8 cellular contexts compared by ENCODE assay signal in the genomic region with DNA sequence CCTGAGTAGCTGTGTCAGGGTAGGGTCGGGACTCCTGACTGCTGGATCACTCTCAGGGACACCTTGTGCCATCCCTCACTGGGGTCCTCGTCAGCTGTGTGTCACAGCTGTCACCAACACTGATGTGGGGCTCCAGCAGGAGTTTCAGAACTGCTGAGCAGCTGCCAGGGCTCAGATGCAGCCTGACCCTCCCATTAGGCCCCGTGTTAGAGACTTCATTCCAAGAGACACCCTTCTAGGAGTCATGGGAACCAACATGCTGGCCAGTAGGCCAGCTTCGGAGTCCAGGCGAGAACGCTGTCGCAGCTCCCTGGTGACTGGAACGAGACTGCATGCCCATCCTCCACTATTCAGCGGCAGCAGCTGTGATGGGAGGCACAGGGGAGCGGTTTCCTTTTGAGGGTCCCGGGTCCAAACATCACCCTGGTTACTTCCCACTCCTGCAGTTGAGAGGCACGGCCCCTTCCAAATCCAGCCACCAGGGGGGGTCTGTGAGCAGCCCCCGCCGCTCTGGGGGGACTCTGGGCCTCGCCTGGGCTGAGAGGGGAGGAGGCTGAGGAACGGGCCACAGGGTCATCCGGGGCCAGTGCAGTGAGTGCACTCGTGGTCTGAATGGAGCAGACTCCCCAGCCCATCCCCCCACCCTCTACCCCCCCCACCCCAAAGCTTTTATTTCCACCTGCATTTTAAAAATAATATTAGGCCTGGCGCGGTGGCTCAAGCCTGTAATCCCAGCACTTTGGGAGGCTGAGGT. TPM values are rescaled to one million over a fixed set of nuclear protein-coding genes. Genes with fewer than 3 reads are reported as not detected.
A peak's percentile ranks its signal among the peaks of the same experiment; 100 is the strongest.
DNase-seq lines count a peak whose midpoint lies in the region; ATAC-seq, FAIRE-seq and TF ChIP-seq lines count a peak whose summit lies in the region.

No MANE protein-coding gene starts in this region.

- intact Hi-C loops in left cardiac atrium (cut with DNase I), result loop anchor here (5.0 kb wide), 1 partner anchor 40 kb away; no protein-coding TSS in a partner anchor

- H3K27ac Mint-ChIP-seq in activated naive CD8-positive, alpha-beta T cell treated with anti-CD3 and anti-CD28 coated beads for 36 hours, result no peak overlapping the region

- peaks cover 3% of the 10 kb centered on the region; the same call in 1 of the 2 replicates for H3K27me3 ChIP-seq in BJ (ENCODE audit: control insufficient read depth, insufficient read depth, low read length)
- no peaks in the 10 kb centered on the region for H3K27me3 ChIP-seq in small intestine (ENCODE audit: control insufficient read depth in 2 of 2, insufficient read depth in 2 of 2, low read length in 2 of 2)

- H3K9me3 ChIP-seq in small intestine (ENCODE audit: control insufficient read depth, low read depth), result no peaks in the 10 kb centered on the region

- H3K4me3 Mint-ChIP-seq in activated naive CD8-positive, alpha-beta T cell treated with anti-CD3 and anti-CD28 coated beads for 36 hours, result no peak overlapping the region

- POLR2A ChIA-PET in BJ (lab: Charles Lee), result no interaction called here
- POLR2A ChIA-PET in HEK293T (lab: Yijun Ruan, JAX), result no interaction called here

- H3K27me3 Mint-ChIP-seq in activated naive CD8-positive, alpha-beta T cell treated with anti-CD3 and anti-CD28 coated beads for 36 hours, result no peaks in the 10 kb centered on the region

- DNase-seq in BJ (ENCODE audit: low read depth) (no peak), HEK293T (ENCODE audit: extremely low spot score) (peak; percentile 75), SKM-1 (lab: John Stamatoyannopoulos, UW; ENCODE audit: unreplicated experiment) (peak; percentile 22), left cardiac atrium (no peak), small intestine (peak; percentile 45)
- peak; percentile 80 for DNase-seq in activated naive CD8-positive, alpha-beta T cell treated with anti-CD3 and anti-CD28 coated beads for 36 hours

- H3K4me3 ChIP-seq in BJ (ENCODE audit: low read depth, low read length) (no peak overlapping the region), small intestine (ENCODE audit: low read depth in 1 of 2, low read length in 2 of 2) (no peak overlapping the region)

- FAIRE-seq in small intestine (lab: Jason Lieb, UNC), result no peak

- CTCF ChIA-PET in BJ (lab: Yijun Ruan, JAX) (interaction anchor here (0.6 to 5.8 kb wide), 19 partner anchors 8 to 186 kb away, joined by 3 to 51 read pairs (median 4); partner anchors contain the start of gene TCF7), HEK293T (lab: Yijun Ruan, JAX) (interaction anchor here (0.7 to 2.7 kb wide), 8 partner anchors 10 to 481 kb away, joined by 3 to 17 read pairs (median 4); no protein-coding TSS in a partner anchor)

- peak overlapping the region in 1 of 2 donors; percentile 4 for H3K27ac ChIP-seq in small intestine (ENCODE audit: low read depth in 1 of 2, low read length in 1 of 2)

- H3K36me3 ChIP-seq in BJ (ENCODE audit: control insufficient read depth, insufficient read depth, low read length) (no peaks in the 10 kb centered on the region), small intestine (ENCODE audit: control insufficient read depth in 2 of 2, insufficient read depth in 2 of 2, low read length in 2 of 2) (no peaks in the 10 kb centered on the region)

- no peaks in the 10 kb centered on the region for H3K9me3 Mint-ChIP-seq in activated naive CD8-positive, alpha-beta T cell treated with anti-CD3 and anti-CD28 coated beads for 36 hours

- ATAC-seq in left cardiac atrium (peak; percentile 71 to 73), GM21723 (IDR thresholded peaks at IDR 0.05; ENCODE audit: unreplicated experiment) (no peak), GM19035 (IDR thresholded peaks at IDR 0.05; ENCODE audit: unreplicated experiment) (no peak)

- H3K36me3 Mint-ChIP-seq in activated naive CD8-positive, alpha-beta T cell treated with anti-CD3 and anti-CD28 coated beads for 36 hours, result no peaks in the 10 kb centered on the region

- peaks cover 86% of the 10 kb centered on the region for H3K4me1 Mint-ChIP-seq in activated naive CD8-positive, alpha-beta T cell treated with anti-CD3 and anti-CD28 coated beads for 36 hours

- H3K4me1 ChIP-seq in small intestine (ENCODE audit: control insufficient read depth in 2 of 2, insufficient read depth in 1 of 2, low read depth in 1 of 2, low read length in 1 of 2), result peaks cover 2 to 11% of the 10 kb centered on the region in 2 donors

- WGBS in small intestine, 3 donors, result 38 to 42% (median 38%) methylated on average over 19 to 20 of the region's 20 CpGs

- TF ChIP-seq CTCF in BJ (IDR thresholded peaks at IDR 0.05; ENCODE audit: insufficient read depth, low read depth, low read length), result peak; percentile 95

TF ChIP-seq in HEK293T, 16 proteins besides CTCF, POLR2A, EP300 and RAD21:
- no peak for TF ChIP-seq LEF1 (IDR thresholded peaks at IDR 0.05; ENCODE audit: borderline replicate concordance)
- peak; percentile 42; the same call in 1 of the 2 replicates for TF ChIP-seq FOXM1 (IDR thresholded peaks at IDR 0.05; ENCODE audit: borderline replicate concordance)
- TF ChIP-seq HDGF (IDR thresholded peaks at IDR 0.05; ENCODE audit: borderline replicate concordance), result no peak

RNA-seq across cellular contexts. Expression of gene TCF7, which starts 12.6 kb away (rescaled TPM):
- polyA plus RNA-seq in BJ (2011; rRNA removed) (0.78 and 0.86 TPM in 2 replicates), small intestine (10 to 100 TPM; 11.3 to 13.3 (median 11.4) TPM)
- 1.7 and 3.7 TPM in 2 replicates for polyA minus RNA-seq in BJ (2011; rRNA and poly(A)+ RNA removed)
- total RNA-seq in activated naive CD8-positive, alpha-beta T cell treated with anti-CD3 and anti-CD28 coated beads for 36 hours, result 10 to 100 TPM; 66.4 to 68.7 TPM
- total RNA-seq in left cardiac atrium, result 1 to 10 TPM; 2.4 to 3.3 TPM

Comparison
In these comparisons a context has a peak if more than half of its experiments do, and no peak if none do; other contexts are left out.
1. DNase-seq: peak in HEK293T (single experiment), SKM-1 (single experiment), activated naive CD8-positive, alpha-beta T cell treated with anti-CD3 and anti-CD28 coated beads for 36 hours (single experiment) and small intestine (single experiment); none in BJ (single experiment) and left cardiac atrium (single experiment).
2. ATAC-seq: peak in left cardiac atrium (2 of 2); none in GM21723 (single experiment) and GM19035 (single experiment).
3. RNA of gene TCF7, which starts 12.6 kb away (total RNA-seq): 66.4 to 68.7 TPM in activated naive CD8-positive, alpha-beta T cell treated with anti-CD3 and anti-CD28 coated beads for 36 hours; 2.4 to 3.3 TPM in left cardiac atrium; every median in the first group is over 10 times any median in the second.